In genomic region chr12:114747156-114747555, GRCh38 we compare ENCODE assay signal across 12 cellular contexts.
"Had no signal": no experiment of that assay in that cellular context is flagged by ENCODE, and none has a peak within 500 bp of the region (broad histone marks: within the 10 kb centered on the region; RNA-seq: fewer than 3 reads in every experiment).

No MANE protein-coding gene starts in this region.

- H3K4me3 Mint-ChIP-seq: activated T-cell treated with anti-CD3 and anti-CD28 coated beads, Interleukin-2, amount 50 U/mL, for 72 hours had no signal

- ATAC-seq: activated T-cell treated with anti-CD3 and anti-CD28 coated beads, Interleukin-2, amount 50 U/mL, for 72 hours had no signal

- H3K36me3 Mint-ChIP-seq: naive B cell had no signal

- H3K36me3 ChIP-seq: ascending aorta, esophagus squamous epithelium, neutrophil, right atrium auricular region, tibial artery had no signal

- H3K4me1 ChIP-seq: ascending aorta, right atrium auricular region, tibial artery had no signal

- H3K27me3 ChIP-seq: ascending aorta, esophagus squamous epithelium, neutrophil, right atrium auricular region had no signal

- DNase-seq: activated CD4-positive, alpha-beta T cell treated with anti-CD3 and anti-CD28 coated beads for 1 hour; activated CD4-positive, alpha-beta T cell treated with anti-CD3 and anti-CD28 coated beads, Interleukin-2, amount 50 U/mL, for 48 hours; activated CD8-positive, alpha-beta memory T cell treated with anti-CD3 and anti-CD28 coated beads, Interleukin-2, amount 50 U/mL, for 4 hours; activated T-cell treated with anti-CD3 and anti-CD28 coated beads, Interleukin-2, amount 50 U/mL, for 72 hours; esophagus squamous epithelium; kidney; naive B cell; small intestine; tibial artery had no signal

- H3K9me3 Mint-ChIP-seq: activated T-cell treated with anti-CD3 and anti-CD28 coated beads, Interleukin-2, amount 50 U/mL, for 72 hours had no signal

- H3K4me3 ChIP-seq: esophagus squamous epithelium, right atrium auricular region, tibial artery had no signal

- H3K27ac ChIP-seq: ascending aorta, neutrophil, right atrium auricular region, tibial artery had no signal

- H3K9me3 ChIP-seq: ascending aorta, esophagus squamous epithelium, neutrophil, right atrium auricular region, tibial artery had no signal
